In the genomic region with DNA sequence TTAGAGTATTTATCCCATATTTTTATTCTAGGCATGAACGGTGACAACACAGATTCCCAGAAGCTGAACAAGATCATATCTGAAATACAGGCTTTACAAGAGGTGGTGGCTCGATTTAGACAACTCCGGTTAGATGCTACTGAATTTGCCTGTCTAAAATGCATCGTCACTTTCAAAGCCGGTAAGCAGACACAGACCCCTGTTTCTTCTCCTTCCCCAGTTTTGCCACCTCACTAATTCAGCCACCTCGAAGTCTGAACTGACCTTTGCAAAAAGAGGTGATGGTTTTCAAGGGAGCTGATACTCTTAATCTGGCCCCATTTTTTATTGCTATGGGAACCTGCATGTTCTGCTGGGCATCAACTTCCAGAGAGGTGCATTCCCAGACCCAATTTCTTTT, we compare ENCODE assay signal across 28 cellular contexts. TPM values are rescaled to one million over a fixed set of nuclear protein-coding genes. Genes with fewer than 3 reads are reported as not detected.
"Had no signal": no experiment of that assay in that cellular context is flagged by ENCODE, and none has a peak within 500 bp of the region (broad histone marks: within the 10 kb centered on the region; RNA-seq: fewer than 3 reads in every experiment).

No MANE protein-coding gene starts in this region.

- H3K36me3 ChIP-seq: stomach, thoracic aorta, thyroid gland, tibial artery, tibial nerve, transverse colon, upper lobe of left lung, upper lobe of right lung, uterus had no signal

- ATAC-seq: stimulated activated effector memory CD8-positive, alpha-beta T cell treated with anti-CD3 and anti-CD28 coated beads, Interleukin-12 subunit alpha, Interleukin-12 subunit beta, amount 100 ng/mL, for 72 hours; stimulated activated memory B cell treated with anti-CD40 and anti-IgM and Interleukin-4, amounts not matched to agents 10 μg/mL and 1 μg/mL and 100 μg/mL, for 72 hours; stimulated activated naive B cell treated with anti-CD40 and anti-IgM and Interleukin-4, amounts not matched to agents 10 μg/mL and 1 μg/mL and 100 μg/mL, for 72 hours; stimulated activated naive CD8-positive, alpha-beta T cell treated with anti-CD3 and anti-CD28 coated beads, Interleukin-15, amount 100 ng/mL, for 72 hours; stimulated activated naive CD8-positive, alpha-beta T cell treated with anti-CD3 and anti-CD28 coated beads, Interleukin-15, Interleukin-2, amounts not matched to agents 100 U/mL and 50 U/mL, for 24 hours; upper lobe of right lung had no signal

- H3K4me1 ChIP-seq: testis had no signal

- H3K4me3 ChIP-seq: stomach, testis, thoracic aorta, thyroid gland, tibial artery, tibial nerve, transverse colon, upper lobe of left lung, upper lobe of right lung, uterus had no signal

- H3K9me3 ChIP-seq: stomach, testis, thoracic aorta, thyroid gland, tibial artery, tibial nerve, transverse colon, upper lobe of left lung, upper lobe of right lung, uterus had no signal

- H3K27ac ChIP-seq: stomach, testis, thoracic aorta, thyroid gland, tibial artery, tibial nerve, transverse colon, upper lobe of left lung, upper lobe of right lung, uterus had no signal

- FAIRE-seq: urothelium cell line had no signal

- DNase-seq: stimulated activated CD4-positive, alpha-beta T cell treated with anti-CD3 and anti-CD28 coated beads, Interleukin-2, amount 100 ng/mL, for 24 hours; stimulated activated CD4-positive, alpha-beta T cell treated with anti-CD3 and anti-CD28 coated beads, Interleukin-2, amount 100 ng/mL, for 48 hours; stimulated activated CD4-positive, alpha-beta T cell treated with anti-CD3 and anti-CD28 coated beads, Interleukin-4, amount 100 ng/mL, for 1 hour; stimulated activated CD4-positive, alpha-beta T cell treated with anti-CD3 and anti-CD28 coated beads, Interleukin-4, amount 100 ng/mL, for 24 hours; stimulated activated CD4-positive, alpha-beta T cell treated with anti-CD3 and anti-CD28 coated beads, Interleukin-4, amount 100 ng/mL, for 4 hours; stimulated activated CD8-positive, alpha-beta memory T cell treated with anti-CD3 and anti-CD28 coated beads, Interleukin-4, amount 100 ng/mL, for 48 hours; stimulated activated naive B cell treated with anti-CD40 and anti-IgM and Interleukin-4, amounts not matched to agents 10 μg/mL and 1 μg/mL and 100 μg/mL, for 72 hours; stimulated activated naive CD4-positive, alpha-beta T cell; stimulated activated naive CD4-positive, alpha-beta T cell treated with Interleukin-2 at 50 U/mL for 16 hours; stimulated activated naive CD8-positive, alpha-beta T cell treated with anti-CD3 and anti-CD28 coated beads, Interleukin-15, amount 100 ng/mL, for 72 hours; stimulated activated naive CD8-positive, alpha-beta T cell treated with anti-CD3 and anti-CD28 coated beads, Interleukin-15, Interleukin-2, amounts not matched to agents 100 U/mL and 50 U/mL, for 24 hours; stomach; substantia nigra; testis; thyroid gland; tibial artery; transverse colon; trophoblast cell; upper lobe of left lung; upper lobe of right lung; uterus had no signal

- H3K27me3 ChIP-seq: testis had no signal

RNA-seq across cellular contexts. Expression of gene NR2E1, which starts 15.0 kb away (rescaled TPM):
- total RNA-seq: stomach, subcutaneous adipose tissue, thoracic aorta, thyroid gland, tibial nerve, transverse colon, upper lobe of left lung, upper lobe of right lung, urinary bladder, uterus had no signal
- polyA plus RNA-seq: stomach, urinary bladder had no signal
